In genomic region chr16:50747206-50747956, GRCh38 we compare ENCODE assay signal across 9 cellular contexts. TPM values are rescaled to one million over a fixed set of nuclear protein-coding genes. Genes with fewer than 3 reads are reported as not detected.
DNase-seq lines count a peak whose midpoint lies in the region; ATAC-seq and TF ChIP-seq lines count a peak whose summit lies in the region.
"Had no signal": no experiment of that assay in that cellular context is flagged by ENCODE, and none has a peak within 500 bp of the region (broad histone marks: within the 10 kb centered on the region; RNA-seq: fewer than 3 reads in every experiment).

No MANE protein-coding gene starts in this region.

- no peak for TF ChIP-seq POLR2A in ovary (IDR thresholded peaks at IDR 0.05)

- H3K4me3 Mint-ChIP-seq in CD4-positive, alpha-beta memory T cell, result peak overlapping the region; percentile 83 to 96 (median 90)
- H3K4me3 Mint-ChIP-seq in stimulated activated naive CD8-positive, alpha-beta T cell treated with anti-CD3 and anti-CD28 coated beads, Interleukin-15, Interleukin-2, amounts not matched to agents 100 ng/mL and 50 ng/mL, for 24 hours, result peak overlapping the region; percentile 81

- peak overlapping the region; percentile 26 to 48 for H3K4me3 ChIP-seq in CD4-positive, alpha-beta memory T cell (ENCODE audit: low read length in 2 of 2)
- H3K4me3 ChIP-seq in HL-60 (replicated peaks; ENCODE audit: insufficient read depth, low read length), result no peak overlapping the region
- no peak overlapping the region for H3K4me3 ChIP-seq in ovary
- H3K4me3 ChIP-seq: SK-N-MC had no signal

- peak overlapping the region; percentile 59 for H3K27ac ChIP-seq in CD4-positive, alpha-beta memory T cell (ENCODE audit: low read depth, low read length)
- H3K27ac ChIP-seq in HL-60 (replicated peaks), result peak overlapping the region; percentile 29; the same call in 1 of the 2 replicates
- H3K27ac ChIP-seq in ovary, result no peak overlapping the region
- H3K27ac ChIP-seq: SK-N-MC had no signal

- peaks cover 40 to 60% of the 10 kb centered on the region in 2 donors for H3K36me3 Mint-ChIP-seq in CD4-positive, alpha-beta memory T cell
- H3K36me3 Mint-ChIP-seq in stimulated activated naive CD8-positive, alpha-beta T cell treated with anti-CD3 and anti-CD28 coated beads, Interleukin-15, Interleukin-2, amounts not matched to agents 100 ng/mL and 50 ng/mL, for 24 hours (ENCODE audit: low read depth), result peaks cover 47% of the 10 kb centered on the region

- H3K9me3 ChIP-seq in CD4-positive, alpha-beta memory T cell (ENCODE audit: control insufficient read depth in 1 of 2, low read length in 2 of 2), result no peaks in the 10 kb centered on the region
- H3K9me3 ChIP-seq in ovary, result no peaks in the 10 kb centered on the region

- ATAC-seq in GM18870 (IDR thresholded peaks at IDR 0.05; ENCODE audit: unreplicated experiment), result peak; percentile 43

- POLR2A ChIA-PET in CD4-positive, alpha-beta memory T cell (lab: Charles Lee; ENCODE audit: partially characterized antibody), result interaction anchor here (0.8 to 14.4 kb wide), 21 partner anchors 11 to 722 kb away, joined by 3 to 478 read pairs (median 7); partner anchors contain the start of genes ADCY7, BRD7, CNEP1R1 and SNX20

- no peak for TF ChIP-seq EP300 in ovary (IDR thresholded peaks at IDR 0.05)

- WGBS in ovary, 3 donors, result 65 to 77% (median 68%) methylated on average over 7 of the region's 7 CpGs

- H3K4me1 Mint-ChIP-seq in CD4-positive, alpha-beta memory T cell, result peaks cover 37 to 83% (median 55%) of the 10 kb centered on the region in 4 donors
- peaks cover 85% of the 10 kb centered on the region for H3K4me1 Mint-ChIP-seq in stimulated activated naive CD8-positive, alpha-beta T cell treated with anti-CD3 and anti-CD28 coated beads, Interleukin-15, Interleukin-2, amounts not matched to agents 100 ng/mL and 50 ng/mL, for 24 hours (ENCODE audit: low read depth)

- H3K27me3 Mint-ChIP-seq in CD4-positive, alpha-beta memory T cell, result no peaks in the 10 kb centered on the region
- no peaks in the 10 kb centered on the region for H3K27me3 Mint-ChIP-seq in stimulated activated naive CD8-positive, alpha-beta T cell treated with anti-CD3 and anti-CD28 coated beads, Interleukin-15, Interleukin-2, amounts not matched to agents 100 ng/mL and 50 ng/mL, for 24 hours

- intact Hi-C loops in CD4-positive, alpha-beta memory T cell (cut with micrococcal nuclease), result loop anchor here (1.0 to 5.0 kb wide), 14 partner anchors 27 to 720 kb away; partner anchors contain the start of gene CNEP1R1
- intact Hi-C loops in ovary (cut with DNase I), result no loop called here

- peak overlapping the region; percentile 95 to 99 (median 97) for H3K27ac Mint-ChIP-seq in CD4-positive, alpha-beta memory T cell
- H3K27ac Mint-ChIP-seq in stimulated activated naive CD8-positive, alpha-beta T cell treated with anti-CD3 and anti-CD28 coated beads, Interleukin-15, Interleukin-2, amounts not matched to agents 100 ng/mL and 50 ng/mL, for 24 hours, result peak overlapping the region; percentile 92

- peaks cover 77% of the 10 kb centered on the region for H3K4me1 ChIP-seq in CD4-positive, alpha-beta memory T cell (ENCODE audit: insufficient read depth, low read length)
- peaks cover 1% of the 10 kb centered on the region for H3K4me1 ChIP-seq in ovary (ENCODE audit: insufficient read depth)

- H3K27me3 ChIP-seq in CD4-positive, alpha-beta memory T cell (ENCODE audit: insufficient read depth, low read length), result no peaks in the 10 kb centered on the region
- H3K27me3 ChIP-seq in HL-60 (ENCODE audit: insufficient read depth, poor library complexity, severe bottlenecking) (no peaks in the 10 kb centered on the region), ovary (no peaks in the 10 kb centered on the region)

- CTCF ChIA-PET in CD4-positive, alpha-beta memory T cell (lab: Charles Lee; ENCODE audit: partially characterized antibody), result interaction anchor here (0.8 to 10.1 kb wide), 19 partner anchors 11 to 722 kb away, joined by 3 to 242 read pairs (median 5); partner anchors contain the start of genes CNEP1R1 and SNX20

- H3K36me3 ChIP-seq in CD4-positive, alpha-beta memory T cell (ENCODE audit: insufficient read depth, low read length), result peaks cover 15% of the 10 kb centered on the region
- H3K36me3 ChIP-seq in ovary, result no peaks in the 10 kb centered on the region

- DNase-seq in CD4-positive, alpha-beta memory T cell, result peak; percentile 64 to 75 (median 70)
- DNase-seq in HL-60 (ENCODE audit: low read depth in 1 of 2, low spot score in 1 of 2), result peak in 1 of 2 experiments; percentile 45
- peak; percentile 16 for DNase-seq in T-helper 22 cell (ENCODE audit: low read depth)
- peak; percentile 60 for DNase-seq in globus pallidus (ENCODE audit: low spot score)
- DNase-seq in UCSD-AML1 (lab: John Stamatoyannopoulos, UW; ENCODE audit: unreplicated experiment), result no peak
- DNase-seq in ovary, result no peak

- no peaks in the 10 kb centered on the region for H3K9me3 Mint-ChIP-seq in CD4-positive, alpha-beta memory T cell
- H3K9me3 Mint-ChIP-seq in stimulated activated naive CD8-positive, alpha-beta T cell treated with anti-CD3 and anti-CD28 coated beads, Interleukin-15, Interleukin-2, amounts not matched to agents 100 ng/mL and 50 ng/mL, for 24 hours, result no peaks in the 10 kb centered on the region

- TF ChIP-seq CTCF in HL-60 (IDR thresholded peaks at IDR 0.05; ENCODE audit: insufficient read depth, low read length) (peak; percentile 12), ovary (IDR thresholded peaks at IDR 0.05) (no peak)

RNA-seq across cellular contexts. Expression of gene CYLD, which starts 5.5 kb away (rescaled TPM):
- total RNA-seq in CD4-positive, alpha-beta memory T cell, result 100 to 1,000 TPM; 294 to 299 TPM
- 100 to 1,000 TPM; 206 to 255 TPM for polyA plus RNA-seq in CD4-positive, alpha-beta memory T cell
- total RNA-seq in ovary, result 10 to 100 TPM; 26.7 to 39.3 (median 38.6) TPM
- 10 to 100 TPM; 11.2 to 57.6 TPM for polyA plus RNA-seq in ovary

RNA-seq across cellular contexts. Expression of gene NOD2, which starts 54.0 kb away (rescaled TPM):
- total RNA-seq in CD4-positive, alpha-beta memory T cell, result 10 to 100 TPM in 1 of 2 experiments, 1 to 10 TPM in 1; 9.8 to 10.9 TPM
- polyA plus RNA-seq in CD4-positive, alpha-beta memory T cell, result 1 to 10 TPM; 2.2 to 3.7 TPM
- 1 to 10 TPM in 6 of 7 donors, under 1 TPM in 1; 0.88 to 1.5 (median 1.1) TPM for total RNA-seq in ovary
- polyA plus RNA-seq in ovary, result 1 to 10 TPM in 1 of 2 donors, under 1 TPM in 1; 0.53 to 1.4 TPM

Comparison
In these comparisons a context has a peak if more than half of its experiments do, and no peak if none do; other contexts are left out.
1. DNase-seq: peak in CD4-positive, alpha-beta memory T cell (5 of 5), T-helper 22 cell (single experiment) and globus pallidus (single experiment); none in UCSD-AML1 (single experiment) and ovary (0 of 5).
2. H3K27ac ChIP-seq: peak in CD4-positive, alpha-beta memory T cell (single experiment) and HL-60 (single experiment); none in ovary (0 of 2).
3. H3K4me3 ChIP-seq: peak in CD4-positive, alpha-beta memory T cell (2 of 2); none in HL-60 (single experiment) and ovary (single experiment).
4. RNA of gene CYLD, which starts 5.5 kb away (total RNA-seq): 294 to 299 TPM in CD4-positive, alpha-beta memory T cell; 26.7 to 39.3 TPM in ovary; every median in the first group is over 4 times any median in the second.
5. RNA of gene NOD2, which starts 54.0 kb away (total RNA-seq): 9.8 to 10.9 TPM in CD4-positive, alpha-beta memory T cell; 0.88 to 1.5 TPM in ovary; every median in the first group is over 4 times any median in the second.